In genomic region chr10:34280599-34281374, GRCh38 we compare ENCODE assay signal across 10 cellular contexts.
DNase-seq lines count a peak whose midpoint lies in the region; ATAC-seq, FAIRE-seq and TF ChIP-seq lines count a peak whose summit lies in the region.
"Had no signal": no experiment of that assay in that cellular context is flagged by ENCODE, and none has a peak within 500 bp of the region (broad histone marks: within the 10 kb centered on the region; RNA-seq: fewer than 3 reads in every experiment).

No MANE protein-coding gene starts in this region.

- WGBS in H1 (ENCODE audit: extremely low coverage in 1 of 2, insufficient coverage in 1 of 2, insufficient read length in 1 of 2, insufficient replicate concordance in 2 of 2, low coverage in 1 of 2, low lambda C conversion rate in 2 of 2, missing lambda C conversion rate in 1 of 2), 2 experiments = 81% methylated on average over 11 of the region's 11 CpGs; no CpG with 5 or more reads in 1 of the 2 experiments

- H3K4me3 ChIP-seq in MG63 = no peak overlapping the region
- no peak overlapping the region for H3K4me3 ChIP-seq in H1 (ENCODE audit: extremely low read depth in 1 of 4, insufficient read depth in 2 of 4, low read depth in 3 of 4, low read length in 4 of 4)

- H4K8ac ChIP-seq in H1 (ENCODE audit: extremely low read depth, insufficient read depth, low read length) = no peak overlapping the region

- TF ChIP-seq EP300 in H1 (IDR thresholded peaks at IDR 0.05; ENCODE audit: borderline replicate concordance in 1 of 2, low read depth in 2 of 2, low read length in 2 of 2) = no peak

- H4K20me1 ChIP-seq in H1 (replicated peaks in 1 of 2; ENCODE audit: control insufficient read depth in 1 of 2, insufficient read depth in 2 of 2, low read length in 2 of 2) = no peaks in the 10 kb centered on the region

- H3K27me3 ChIP-seq in MG63 = no peaks in the 10 kb centered on the region
- no peaks in the 10 kb centered on the region for H3K27me3 ChIP-seq in H1 (replicated peaks in 1 of 4; ENCODE audit: control insufficient read depth in 3 of 4, extremely low read depth in 1 of 4, insufficient read depth in 3 of 4, low read length in 3 of 4)

- CTCF ChIA-PET in H1 (lab: Charles Lee; ENCODE audit: partially characterized antibody) = interaction anchor here (0.6 to 1.3 kb wide), 8 partner anchors 11 to 179 kb away, joined by 3 to 4 read pairs (median 3); no protein-coding TSS in a partner anchor

- POLR2A ChIA-PET in H1 (lab: Charles Lee; ENCODE audit: partially characterized antibody) = no interaction called here

- H4K91ac ChIP-seq in H1 (replicated peaks; ENCODE audit: insufficient read length, low read length) = no peak overlapping the region

- TF ChIP-seq RAD21 in H1 (IDR thresholded peaks at IDR 0.05 in 1 of 2, conservative IDR thresholded peaks at IDR 0.05 in 1 of 2; ENCODE audit: low read depth in 2 of 2, low read length in 2 of 2) = peak; percentile 39 to 41; a peak in 3 of 4 replicates

- H3K9me3 ChIP-seq in MG63 (peaks cover 4% of the 10 kb centered on the region; the same call in 1 of the 2 replicates), H1 (ENCODE audit: insufficient read depth in 2 of 2, low read depth in 1 of 2, low read length in 1 of 2) (no peaks in the 10 kb centered on the region)

- H3K36me3 ChIP-seq in MG63 = no peaks in the 10 kb centered on the region
- no peaks in the 10 kb centered on the region for H3K36me3 ChIP-seq in H1 (ENCODE audit: control insufficient read depth in 2 of 4, insufficient read depth in 4 of 4, low read length in 3 of 4)

- H3K4me1 ChIP-seq in H1 (replicated peaks in 1 of 4; ENCODE audit: control insufficient read depth in 3 of 4, insufficient read depth in 4 of 4, low read length in 3 of 4) = peaks cover 0 to 2% (median 0%) of the 10 kb centered on the region in 4 experiments; a peak in 1 of 7 replicates

- H3K4ac ChIP-seq in H1 (replicated peaks; ENCODE audit: insufficient read length, low read depth, low read length) = no peak overlapping the region

- no peak overlapping the region for H2AK5ac ChIP-seq in H1 (ENCODE audit: low read depth, low read length)

- no peak for ATAC-seq in HG02973 (IDR thresholded peaks at IDR 0.05; ENCODE audit: unreplicated experiment)
- ATAC-seq in HG02884 (IDR thresholded peaks at IDR 0.05; ENCODE audit: unreplicated experiment) = no peak

- peak; percentile 33 to 73 (median 35); a peak in 3 of 4 replicates for TF ChIP-seq CTCF in H1 (IDR thresholded peaks at IDR 0.05; ENCODE audit: control extremely low read depth in 1 of 3, insufficient read depth in 1 of 3, low read depth in 1 of 3, low read length in 3 of 3)

- H3K14ac ChIP-seq in H1 (ENCODE audit: insufficient read length) = no peak overlapping the region

- H3K79me2 ChIP-seq in H1 (ENCODE audit: control insufficient read depth in 1 of 2, insufficient read depth in 2 of 2, low read length in 2 of 2) = no peaks in the 10 kb centered on the region

- H2AFZ ChIP-seq in H1 (ENCODE audit: low read length) = no peak overlapping the region

- no peak overlapping the region for H3K4me2 ChIP-seq in H1 (ENCODE audit: insufficient read depth in 1 of 2, low read depth in 2 of 2, low read length in 2 of 2)

- no peak overlapping the region for H2BK120ac ChIP-seq in H1 (replicated peaks; ENCODE audit: low read depth, low read length)

- peak; percentile 24 for FAIRE-seq in H1 (lab: Jason Lieb, UNC)

- no peak overlapping the region for H3K56ac ChIP-seq in H1 (replicated peaks; ENCODE audit: insufficient read length, low read depth, low read length)

- H4K5ac ChIP-seq in H1 (ENCODE audit: insufficient read length, low read depth, low read length) = no peak overlapping the region

- no peak overlapping the region for H2BK20ac ChIP-seq in H1 (ENCODE audit: low read length)

- no peak overlapping the region for H3K18ac ChIP-seq in H1 (ENCODE audit: extremely low read depth, low read length)

- H3K27ac ChIP-seq in H1 (ENCODE audit: low read depth, low read length) = no peak overlapping the region

- no peak overlapping the region for H2BK15ac ChIP-seq in H1 (ENCODE audit: low read length)

- no peak overlapping the region for H2BK5ac ChIP-seq in H1 (ENCODE audit: low read depth, low read length)

- H2BK12ac ChIP-seq in H1 (ENCODE audit: low read depth, low read length) = no peak overlapping the region

- no peaks in the 10 kb centered on the region for H3K79me1 ChIP-seq in H1 (ENCODE audit: low read depth, low read length)

- no peak overlapping the region for H3K9ac ChIP-seq in H1 (replicated peaks in 1 of 4; ENCODE audit: extremely low read depth in 1 of 4, low read depth in 3 of 4, low read length in 3 of 4)

- H3K23ac ChIP-seq in H1 (ENCODE audit: insufficient read length) = no peak overlapping the region

- no peaks in the 10 kb centered on the region for H3K23me2 ChIP-seq in H1 (ENCODE audit: low read depth, low read length)

- TF ChIP-seq POLR2A in H1 (IDR thresholded peaks at IDR 0.05; ENCODE audit: control extremely low read depth in 1 of 2, low read depth in 2 of 2, low read length in 2 of 2) = no peak

- DNase-seq in AG20443 (ENCODE audit: low spot score) (peak; percentile 81), MG63 (peak; percentile 81), H1 (ENCODE audit: low read depth in 1 of 2, low spot score in 2 of 2) (no peak), mucosa of gallbladder (ENCODE audit: low spot score) (peak; percentile 20), cerebellum (ENCODE audit: low spot score) (no peak), nucleus accumbens (lab: John Stamatoyannopoulos, UW) (no peak)
- DNase-seq: activated naive CD8-positive, alpha-beta T cell treated with anti-CD3 and anti-CD28 coated beads, Interleukin-2, amount 10 ng/mL, durations not matched to agents 7 days and 5 days; stimulated activated CD4-positive, alpha-beta T cell treated with anti-CD3 and anti-CD28 coated beads, Interleukin-2, amount 100 ng/mL, for 48 hours had no signal

TF ChIP-seq in H1, 55 proteins besides CTCF, POLR2A, EP300 and RAD21:
- TF ChIP-seq TAF1 (IDR thresholded peaks at IDR 0.05; ENCODE audit: low read depth, low read length) (no peak), FOSL1 (IDR thresholded peaks at IDR 0.05; ENCODE audit: insufficient read depth, low read depth, low read length) (no peak), SP4 (IDR thresholded peaks at IDR 0.05; ENCODE audit: low read length) (no peak), JUN (IDR thresholded peaks at IDR 0.05; ENCODE audit: low read depth, low read length) (no peak), ATF2 (IDR thresholded peaks at IDR 0.05; ENCODE audit: low read length) (no peak), BCL11A (IDR thresholded peaks at IDR 0.05; ENCODE audit: low read depth in 2 of 2, low read length in 2 of 2) (no peak), E2F6 (IDR thresholded peaks at IDR 0.05) (no peak)

Comparison
In these comparisons a context has a peak if more than half of its experiments do, and no peak if none do; other contexts are left out.
1. DNase-seq: peak in AG20443 (single experiment), MG63 (single experiment) and mucosa of gallbladder (single experiment); none in H1 (0 of 2), cerebellum (single experiment) and nucleus accumbens (0 of 56).